Comparison of ENCODE assay signal across 30 cellular contexts in the genomic region with DNA sequence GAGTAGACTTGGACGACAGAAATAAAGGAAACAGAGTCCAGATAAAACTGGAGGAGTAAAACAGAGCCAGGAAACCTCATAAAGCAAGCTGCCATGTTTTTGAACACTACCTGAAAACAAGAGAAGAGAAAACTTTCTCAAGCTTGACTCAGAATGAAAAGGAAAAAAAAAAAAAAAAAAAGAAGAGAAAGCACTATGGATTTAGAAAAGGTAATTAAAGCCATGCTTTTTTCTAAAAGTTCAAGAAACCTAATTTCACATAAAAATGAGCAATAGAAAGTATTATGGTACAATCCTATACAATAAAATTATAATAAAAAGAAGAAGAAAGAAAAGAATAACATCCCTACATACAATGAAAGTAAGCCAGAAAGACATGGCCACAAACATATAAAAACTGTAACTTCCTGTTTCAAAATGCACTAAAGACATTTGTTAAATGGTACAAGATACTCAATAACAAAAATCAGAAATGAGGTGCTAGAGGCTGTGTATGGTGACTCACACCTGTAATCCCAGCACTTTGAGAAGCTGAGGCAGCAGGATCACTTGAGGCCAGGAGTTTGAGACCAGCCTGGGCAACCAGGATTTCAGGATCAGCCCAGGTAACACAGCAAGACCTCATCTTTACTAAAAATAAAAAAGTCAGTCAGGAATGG.
DNase-seq lines count a peak whose midpoint lies in the region; ATAC-seq and TF ChIP-seq lines count a peak whose summit lies in the region.
"Had no signal": no experiment of that assay in that cellular context is flagged by ENCODE, and none has a peak within 500 bp of the region (broad histone marks: within the 10 kb centered on the region; RNA-seq: fewer than 3 reads in every experiment).

No MANE protein-coding gene starts in this region.

- H2AFZ ChIP-seq in Loucy (ENCODE audit: low read length) = no peak overlapping the region

- no peaks in the 10 kb centered on the region for H3K9me3 Mint-ChIP-seq in activated naive CD8-positive, alpha-beta T cell treated with anti-CD3 and anti-CD28 coated beads for 36 hours
- H3K9me3 Mint-ChIP-seq in activated naive CD8-positive, alpha-beta T cell treated with anti-CD3 and anti-CD28 coated beads, Interleukin-2, amount 50 U/mL, for 24 hours = no peaks in the 10 kb centered on the region
- H3K9me3 Mint-ChIP-seq in activated T-helper 17 cell treated with anti-CD3 and anti-CD28 coated beads, Interleukin-2, amount 50 U/mL, for 72 hours = no peaks in the 10 kb centered on the region
- no peaks in the 10 kb centered on the region for H3K9me3 Mint-ChIP-seq in stimulated activated memory B cell treated with anti-CD40 and anti-IgM and Interleukin-4, amounts not matched to agents 10 μg/mL and 1 μg/mL and 100 μg/mL, for 72 hours
- H3K9me3 Mint-ChIP-seq: activated B cell treated with CpG ODN at 0.5 μM for 24 hours; stimulated activated naive CD8-positive, alpha-beta T cell treated with anti-CD3 and anti-CD28 coated beads, Interleukin-15, Interleukin-2, amounts not matched to agents 100 ng/mL and 50 ng/mL, for 24 hours had no signal

- H3K4me3 ChIP-seq in Loucy (ENCODE audit: low read length, poor library complexity, severe bottlenecking) = no peak overlapping the region
- H3K4me3 ChIP-seq: BLaER1 treated with 17β-estradiol and CSF1 and Interleukin-3, amounts not matched to agents 10 nM and 100 nM; coronary artery; SJCRH30; smooth muscle cell; thoracic aorta had no signal

- peak overlapping the region; percentile 23 for H3K27ac Mint-ChIP-seq in activated naive CD8-positive, alpha-beta T cell treated with anti-CD3 and anti-CD28 coated beads for 36 hours
- H3K27ac Mint-ChIP-seq in activated naive CD8-positive, alpha-beta T cell treated with anti-CD3 and anti-CD28 coated beads, Interleukin-2, amount 50 U/mL, for 24 hours = no peak overlapping the region
- H3K27ac Mint-ChIP-seq in activated T-helper 17 cell treated with anti-CD3 and anti-CD28 coated beads, Interleukin-2, amount 50 U/mL, for 72 hours = peak overlapping the region; percentile 40
- peak overlapping the region; percentile 65 for H3K27ac Mint-ChIP-seq in stimulated activated memory B cell treated with anti-CD40 and anti-IgM and Interleukin-4, amounts not matched to agents 10 μg/mL and 1 μg/mL and 100 μg/mL, for 72 hours
- H3K27ac Mint-ChIP-seq: activated B cell treated with CpG ODN at 0.5 μM for 24 hours; stimulated activated naive CD8-positive, alpha-beta T cell treated with anti-CD3 and anti-CD28 coated beads, Interleukin-15, Interleukin-2, amounts not matched to agents 100 ng/mL and 50 ng/mL, for 24 hours had no signal

- no peaks in the 10 kb centered on the region for H3K9me3 ChIP-seq in Loucy (ENCODE audit: insufficient read depth, low read depth, low read length)
- H3K9me3 ChIP-seq: BLaER1 treated with 17β-estradiol and CSF1 and Interleukin-3, amounts not matched to agents 10 nM and 100 nM; neutrophil; SJCRH30; thoracic aorta had no signal

- H3K27ac ChIP-seq in foreskin keratinocyte = no peak overlapping the region
- H3K27ac ChIP-seq: BLaER1 treated with 17β-estradiol and CSF1 and Interleukin-3, amounts not matched to agents 10 nM and 100 nM; coronary artery; KMS-11; neutrophil; SJCRH30; thoracic aorta had no signal

- H4K20me1 ChIP-seq in Loucy (ENCODE audit: insufficient read depth, low read length, poor library complexity, severe bottlenecking) = no peaks in the 10 kb centered on the region

- no peaks in the 10 kb centered on the region for H3K79me2 ChIP-seq in Loucy (ENCODE audit: insufficient read depth, low read length)

- no peak for ATAC-seq in activated naive CD8-positive, alpha-beta T cell treated with anti-CD3 and anti-CD28 coated beads, Interleukin-2, amount 50 U/mL, for 24 hours
- peak; percentile 56 for ATAC-seq in activated T-helper 17 cell treated with anti-CD3 and anti-CD28 coated beads, Interleukin-2, amount 50 U/mL, for 72 hours (replicated peaks)
- ATAC-seq in stimulated activated memory B cell treated with anti-CD40 and anti-IgM and Interleukin-4, amounts not matched to agents 10 μg/mL and 1 μg/mL and 100 μg/mL, for 72 hours = no peak
- ATAC-seq in HG02970 (IDR thresholded peaks at IDR 0.05; ENCODE audit: low FRiP score, unreplicated experiment) = no peak
- ATAC-seq in foreskin keratinocyte = no peak
- ATAC-seq: esophagus mucosa, left lobe of liver, right cardiac atrium had no signal

- H3K4me1 Mint-ChIP-seq in activated naive CD8-positive, alpha-beta T cell treated with anti-CD3 and anti-CD28 coated beads for 36 hours = peaks cover 10% of the 10 kb centered on the region
- H3K4me1 Mint-ChIP-seq in activated naive CD8-positive, alpha-beta T cell treated with anti-CD3 and anti-CD28 coated beads, Interleukin-2, amount 50 U/mL, for 24 hours = peaks cover 9% of the 10 kb centered on the region
- H3K4me1 Mint-ChIP-seq in activated T-helper 17 cell treated with anti-CD3 and anti-CD28 coated beads, Interleukin-2, amount 50 U/mL, for 72 hours = peaks cover 8% of the 10 kb centered on the region
- H3K4me1 Mint-ChIP-seq in stimulated activated memory B cell treated with anti-CD40 and anti-IgM and Interleukin-4, amounts not matched to agents 10 μg/mL and 1 μg/mL and 100 μg/mL, for 72 hours = peaks cover 24% of the 10 kb centered on the region

- no peaks in the 10 kb centered on the region for H3K27me3 ChIP-seq in Loucy (ENCODE audit: insufficient read depth, low read length, poor library complexity, severe bottlenecking)
- no peaks in the 10 kb centered on the region for H3K27me3 ChIP-seq in foreskin keratinocyte
- H3K27me3 ChIP-seq: BLaER1 treated with 17β-estradiol and CSF1 and Interleukin-3, amounts not matched to agents 10 nM and 100 nM; neutrophil; SJCRH30 had no signal

- H3K4me2 ChIP-seq in Loucy (ENCODE audit: low read depth, low read length, poor library complexity, severe bottlenecking) = peak overlapping the region; percentile 15
- H3K4me2 ChIP-seq: KMS-11, smooth muscle cell had no signal

- DNase-seq in activated naive CD8-positive, alpha-beta T cell treated with anti-CD3 and anti-CD28 coated beads for 36 hours = no peak
- no peak for DNase-seq in activated naive CD8-positive, alpha-beta T cell treated with anti-CD3 and anti-CD28 coated beads, Interleukin-2, amount 50 U/mL, for 24 hours
- no peak for DNase-seq in foreskin keratinocyte
- no peak for DNase-seq in middle frontal gyrus (ENCODE audit: extremely low spot score, low spot score)
- DNase-seq: activated B cell treated with CpG ODN at 0.5 μM for 24 hours; activated effector memory CD4-positive, alpha-beta T cell treated with anti-CD3 and anti-CD28 coated beads, Interleukin-2, amount 50 U/mL, for 16 hours; caudate nucleus; COR-L47; DMS53; head of caudate nucleus; MM.1S; NCI-H1436; NCI-H2081 treated with DMSO at 0.1 percent for 48 hours; NCI-H2227 treated with DMSO at 0.1 percent for 48 hours; NCI-H526 treated with DMSO at 0.1 percent for 48 hours; right cardiac atrium; SJCRH30 had no signal

- no peak for TF ChIP-seq CTCF in Loucy (conservative IDR thresholded peaks at IDR 0.05; ENCODE audit: low read length)
- TF ChIP-seq CTCF in foreskin keratinocyte (conservative IDR thresholded peaks at IDR 0.05) = no peak

- H3F3A ChIP-seq in Loucy (ENCODE audit: low read depth) = no peaks in the 10 kb centered on the region

- no peaks in the 10 kb centered on the region for H3K9me2 ChIP-seq in Loucy (replicated peaks; ENCODE audit: low read depth, low read length)

- H3K4me3 Mint-ChIP-seq in activated naive CD8-positive, alpha-beta T cell treated with anti-CD3 and anti-CD28 coated beads for 36 hours = no peak overlapping the region
- H3K4me3 Mint-ChIP-seq in activated naive CD8-positive, alpha-beta T cell treated with anti-CD3 and anti-CD28 coated beads, Interleukin-2, amount 50 U/mL, for 24 hours = no peak overlapping the region
- H3K4me3 Mint-ChIP-seq in activated T-helper 17 cell treated with anti-CD3 and anti-CD28 coated beads, Interleukin-2, amount 50 U/mL, for 72 hours = peak overlapping the region; percentile 11
- H3K4me3 Mint-ChIP-seq in stimulated activated memory B cell treated with anti-CD40 and anti-IgM and Interleukin-4, amounts not matched to agents 10 μg/mL and 1 μg/mL and 100 μg/mL, for 72 hours = peak overlapping the region; percentile 12
- H3K4me3 Mint-ChIP-seq: activated B cell treated with CpG ODN at 0.5 μM for 24 hours; stimulated activated naive CD8-positive, alpha-beta T cell treated with anti-CD3 and anti-CD28 coated beads, Interleukin-15, Interleukin-2, amounts not matched to agents 100 ng/mL and 50 ng/mL, for 24 hours had no signal

- no peak overlapping the region for H3K9ac ChIP-seq in Loucy (ENCODE audit: low read depth, low read length, poor library complexity, severe bottlenecking)
- H3K9ac ChIP-seq: BLaER1 treated with 17β-estradiol and CSF1 and Interleukin-3, amounts not matched to agents 10 nM and 100 nM; KMS-11 had no signal

- peaks cover 18% of the 10 kb centered on the region for H3K4me1 ChIP-seq in Loucy (ENCODE audit: insufficient read depth, low read length, poor library complexity, severe bottlenecking)
- H3K4me1 ChIP-seq in foreskin keratinocyte = no peaks in the 10 kb centered on the region
- H3K4me1 ChIP-seq: SJCRH30 had no signal

- H3K36me3 ChIP-seq in Loucy (ENCODE audit: insufficient read depth, low read length) = no peaks in the 10 kb centered on the region
- H3K36me3 ChIP-seq: neutrophil, SJCRH30, thoracic aorta had no signal

- H3K36me3 Mint-ChIP-seq in activated naive CD8-positive, alpha-beta T cell treated with anti-CD3 and anti-CD28 coated beads for 36 hours = no peaks in the 10 kb centered on the region
- no peaks in the 10 kb centered on the region for H3K36me3 Mint-ChIP-seq in activated naive CD8-positive, alpha-beta T cell treated with anti-CD3 and anti-CD28 coated beads, Interleukin-2, amount 50 U/mL, for 24 hours (ENCODE audit: low read depth)
- H3K36me3 Mint-ChIP-seq in activated T-helper 17 cell treated with anti-CD3 and anti-CD28 coated beads, Interleukin-2, amount 50 U/mL, for 72 hours (ENCODE audit: low read depth) = no peaks in the 10 kb centered on the region
- peaks cover 20% of the 10 kb centered on the region for H3K36me3 Mint-ChIP-seq in stimulated activated memory B cell treated with anti-CD40 and anti-IgM and Interleukin-4, amounts not matched to agents 10 μg/mL and 1 μg/mL and 100 μg/mL, for 72 hours

- H3K27me3 Mint-ChIP-seq in activated naive CD8-positive, alpha-beta T cell treated with anti-CD3 and anti-CD28 coated beads for 36 hours = no peaks in the 10 kb centered on the region
- no peaks in the 10 kb centered on the region for H3K27me3 Mint-ChIP-seq in activated naive CD8-positive, alpha-beta T cell treated with anti-CD3 and anti-CD28 coated beads, Interleukin-2, amount 50 U/mL, for 24 hours
- no peaks in the 10 kb centered on the region for H3K27me3 Mint-ChIP-seq in activated T-helper 17 cell treated with anti-CD3 and anti-CD28 coated beads, Interleukin-2, amount 50 U/mL, for 72 hours
- H3K27me3 Mint-ChIP-seq in stimulated activated memory B cell treated with anti-CD40 and anti-IgM and Interleukin-4, amounts not matched to agents 10 μg/mL and 1 μg/mL and 100 μg/mL, for 72 hours = no peaks in the 10 kb centered on the region
- H3K27me3 Mint-ChIP-seq: activated B cell treated with CpG ODN at 0.5 μM for 24 hours; stimulated activated naive CD8-positive, alpha-beta T cell treated with anti-CD3 and anti-CD28 coated beads, Interleukin-15, Interleukin-2, amounts not matched to agents 100 ng/mL and 50 ng/mL, for 24 hours had no signal

Comparison
In these comparisons a context has a peak if more than half of its experiments do, and no peak if none do; other contexts are left out.
1. H3K4me3 Mint-ChIP-seq: peak in activated T-helper 17 cell treated with anti-CD3 and anti-CD28 coated beads, Interleukin-2, amount 50 U/mL, for 72 hours (single experiment) and stimulated activated memory B cell treated with anti-CD40 and anti-IgM and Interleukin-4, amounts not matched to agents 10 μg/mL and 1 μg/mL and 100 μg/mL, for 72 hours (single experiment); none in activated naive CD8-positive, alpha-beta T cell treated with anti-CD3 and anti-CD28 coated beads for 36 hours (single experiment) and activated naive CD8-positive, alpha-beta T cell treated with anti-CD3 and anti-CD28 coated beads, Interleukin-2, amount 50 U/mL, for 24 hours (single experiment).